20 cellular contexts compared by ENCODE assay signal in genomic region chr5:30926181-30926580, GRCh38.
"Had no signal": no experiment of that assay in that cellular context is flagged by ENCODE, and none has a peak within 500 bp of the region (broad histone marks: within the 10 kb centered on the region; RNA-seq: fewer than 3 reads in every experiment).

No MANE protein-coding gene starts in this region.

- ATAC-seq: K562, Panc1, PC-3 had no signal

- DNase-seq: Kasumi-1; MM.1S; NCI-H1092 treated with DMSO at 0.1 percent for 48 hours; NCI-H1436; NCI-H187; NCI-H2029; NCI-H2081 treated with DMSO at 0.1 percent for 48 hours; NCI-H2171 treated with DMSO at 0.1 percent for 48 hours; NCI-H345; NCI-H446 treated with DMSO at 0.1 percent for 48 hours; NCI-H510A treated with DMSO at 0.1 percent for 48 hours; NCI-H526; NCI-H748 treated with DMSO at 0.1 percent for 48 hours; NK-92 treated with Interleukin-12 subunit alpha and Interleukin-12 subunit beta, amount 100 ng/mL, for 24 hours; PC-3; SHP77; SK-N-SH; SW 1271 had no signal

- H3K4me3 ChIP-seq: K562 had no signal
